ENCODE assay signal across 14 cellular contexts in genomic region chr9:89710689-89711088, GRCh38.
DNase-seq lines count a peak whose midpoint lies in the region; ATAC-seq, FAIRE-seq and TF ChIP-seq lines count a peak whose summit lies in the region.
"Had no signal": no experiment of that assay in that cellular context is flagged by ENCODE, and none has a peak within 500 bp of the region (broad histone marks: within the 10 kb centered on the region; RNA-seq: fewer than 3 reads in every experiment).

No MANE protein-coding gene starts in this region.

- H3K4me2 ChIP-seq in GM12878 (ENCODE audit: control insufficient read depth, insufficient read depth), result no peak overlapping the region

- H3K4me3 Mint-ChIP-seq in CD4-positive, alpha-beta memory T cell, result no peak overlapping the region

- POLR2A ChIA-PET in GM12878 (lab: Charles Lee), result interaction anchor here (0.5 to 1.1 kb wide), 3 partner anchors 9 to 331 kb away, joined by 3 to 5 read pairs (median 4); no protein-coding TSS in a partner anchor
- POLR2A ChIA-PET in CD4-positive, alpha-beta memory T cell (lab: Charles Lee; ENCODE audit: partially characterized antibody), result no interaction called here

- SMC1A ChIA-PET in GM12878 (lab: Charles Lee; ENCODE audit: uncharacterized antibody, unreplicated experiment), result interaction anchor here (0.9 to 1.9 kb wide), 4 partner anchors 9 to 33 kb away, joined by 3 to 7 read pairs (median 5); no protein-coding TSS in a partner anchor

- WGBS in GM12878 (ENCODE audit: insufficient coverage, insufficient replicate concordance, low lambda C conversion rate, missing lambda C conversion rate), result 43% methylated on average over 7 of the region's 7 CpGs

- H3K27ac ChIP-seq in GM12878 (ENCODE audit: control insufficient read depth, insufficient read depth), result no peak overlapping the region
- peak overlapping the region; percentile 23 to 26 for H3K27ac ChIP-seq in mucosa of rectum (ENCODE audit: low read depth in 2 of 2, low read length in 2 of 2)
- H3K27ac ChIP-seq in CD4-positive, alpha-beta memory T cell (ENCODE audit: low read depth, low read length), result no peak overlapping the region

- H3K36me3 ChIP-seq in GM12878 (ENCODE audit: control insufficient read depth in 2 of 2, insufficient read depth in 2 of 2, low read length in 1 of 2) (no peaks in the 10 kb centered on the region), mucosa of rectum (ENCODE audit: control insufficient read depth in 2 of 2, insufficient read depth in 2 of 2, low read length in 2 of 2) (no peaks in the 10 kb centered on the region)
- no peaks in the 10 kb centered on the region for H3K36me3 ChIP-seq in CD4-positive, alpha-beta memory T cell (ENCODE audit: insufficient read depth, low read length)

- intact Hi-C loops in GM12878 (cut with micrococcal nuclease; ENCODE audit: unreplicated experiment), result no loop called here
- intact Hi-C loops in CD4-positive, alpha-beta memory T cell (cut with micrococcal nuclease), result loop anchor here (10.0 kb wide), 1 partner anchor 54 kb away; no protein-coding TSS in a partner anchor

- H3K27me3 ChIP-seq in GM12878 (replicated peaks in 1 of 2; ENCODE audit: control insufficient read depth in 2 of 2, insufficient read depth in 2 of 2, low read length in 1 of 2) (no peaks in the 10 kb centered on the region), mucosa of rectum (ENCODE audit: control insufficient read depth in 2 of 2, insufficient read depth in 2 of 2, low read length in 2 of 2) (no peaks in the 10 kb centered on the region)
- H3K27me3 ChIP-seq in CD4-positive, alpha-beta memory T cell (ENCODE audit: insufficient read depth, low read length), result no peaks in the 10 kb centered on the region

- H3K4me3 ChIP-seq in GM12878 (no peak overlapping the region), mucosa of rectum (ENCODE audit: low read length in 2 of 2) (no peak overlapping the region)
- H3K4me3 ChIP-seq in CD4-positive, alpha-beta memory T cell (ENCODE audit: low read length in 2 of 2), result no peak overlapping the region

- H3K9me3 ChIP-seq in GM12878 (replicated peaks; ENCODE audit: control insufficient read depth, insufficient read depth, low read length) (no peaks in the 10 kb centered on the region), mucosa of rectum (ENCODE audit: control insufficient read depth in 2 of 2, low read length in 2 of 2) (no peaks in the 10 kb centered on the region)
- H3K9me3 ChIP-seq in CD4-positive, alpha-beta memory T cell (ENCODE audit: control insufficient read depth in 1 of 2, low read length in 2 of 2), result no peaks in the 10 kb centered on the region

- DNase-seq in A172 (ENCODE audit: low spot score) (peak; percentile 78), H4 (ENCODE audit: low spot score) (peak; percentile 50), GM12878 (ENCODE audit: low read depth, low spot score) (no peak), UCSD-AML1 (lab: John Stamatoyannopoulos, UW; ENCODE audit: unreplicated experiment) (no peak)
- DNase-seq in CD4-positive, alpha-beta memory T cell, result no peak
- DNase-seq: activated T-cell treated with anti-CD3 and anti-CD28 coated beads, Interleukin-2, amount 50 U/mL, for 48 hours; amygdala; DND-41; NCI-H1105 had no signal

- no peak for TF ChIP-seq RAD21 in GM12878 (IDR thresholded peaks at IDR 0.05; ENCODE audit: insufficient read depth, low read depth, low read length)

- H3K9me3 Mint-ChIP-seq in CD4-positive, alpha-beta memory T cell, result peaks cover 0 to 2% (median 0%) of the 10 kb centered on the region in 8 donors

- no peaks in the 10 kb centered on the region for H4K20me1 ChIP-seq in GM12878 (ENCODE audit: control insufficient read depth, insufficient read depth)

- H3K4me1 ChIP-seq in GM12878 (ENCODE audit: control insufficient read depth, insufficient read depth, low read length) (peaks cover 13% of the 10 kb centered on the region; the same call in 1 of the 2 replicates), mucosa of rectum (ENCODE audit: control insufficient read depth in 2 of 2, insufficient read depth in 2 of 2, low read length in 2 of 2) (no peaks in the 10 kb centered on the region)
- H3K4me1 ChIP-seq in CD4-positive, alpha-beta memory T cell (ENCODE audit: insufficient read depth, low read length), result peaks cover 26% of the 10 kb centered on the region

- no peak for TF ChIP-seq CTCF in GM12878 (IDR thresholded peaks at IDR 0.05 in 2 of 3, conservative IDR thresholded peaks at IDR 0.05 in 1 of 3; ENCODE audit: control insufficient read depth in 2 of 3, extremely low read depth in 1 of 3, insufficient read depth in 1 of 3, low read depth in 3 of 3, low read length in 3 of 3)

- no peak overlapping the region for H3K9ac ChIP-seq in GM12878 (ENCODE audit: control insufficient read depth, insufficient read depth, low read length)
- no peak overlapping the region for H3K9ac ChIP-seq in mucosa of rectum (ENCODE audit: low read depth in 1 of 2, low read length in 2 of 2)

- ATAC-seq in GM12878, result no peak
- ATAC-seq in HG03039 (IDR thresholded peaks at IDR 0.05; ENCODE audit: unreplicated experiment), result no peak
- no peak for ATAC-seq in GM18868 (IDR thresholded peaks at IDR 0.05; ENCODE audit: unreplicated experiment)
- ATAC-seq: activated CD4-positive, CD25-positive, alpha-beta regulatory T cell treated with anti-CD3 and anti-CD28 coated beads, Interleukin-2, amount 50 U/mL, for 24 hours had no signal

- peaks cover 16 to 35% (median 22%) of the 10 kb centered on the region in 4 donors for H3K4me1 Mint-ChIP-seq in CD4-positive, alpha-beta memory T cell

- RAD21 ChIA-PET in GM12878 (lab: Charles Lee; ENCODE audit: unreplicated experiment), result interaction anchor here (1.7 kb wide), 1 partner anchor 33 kb away, joined by 4 read pairs; no protein-coding TSS in a partner anchor

- in situ Hi-C loops in GM12878 (cut with MboI), result no loop called here

- no peaks in the 10 kb centered on the region for H3K27me3 Mint-ChIP-seq in CD4-positive, alpha-beta memory T cell

- H3K79me2 ChIP-seq in GM12878 (ENCODE audit: control insufficient read depth, insufficient read depth, low read length), result no peaks in the 10 kb centered on the region

- H2AFZ ChIP-seq in GM12878 (ENCODE audit: control insufficient read depth, low read depth, low read length), result no peak overlapping the region

- H3K36me3 Mint-ChIP-seq in CD4-positive, alpha-beta memory T cell, result no peaks in the 10 kb centered on the region

- peak overlapping the region in 1 of 7 donors; percentile 4 for H3K27ac Mint-ChIP-seq in CD4-positive, alpha-beta memory T cell

- BruUV-seq in GM12878 (replicated peaks; lab: Mats Ljungman, UMichigan), result no TSS peak

- TF ChIP-seq POLR2A in GM12878 (IDR thresholded peaks at IDR 0.05; ENCODE audit: low read depth, low read length), result no peak

- CTCF ChIA-PET in GM12878 (lab: Yijun Ruan, JAX), result interaction anchor here (0.8 to 1.7 kb wide), 2 partner anchors 8 to 21 kb away, joined by 3 to 7 read pairs; no protein-coding TSS in a partner anchor
- CTCF ChIA-PET in CD4-positive, alpha-beta memory T cell (lab: Charles Lee; ENCODE audit: partially characterized antibody), result interaction anchor here (1.1 kb wide), 1 partner anchor 20 kb away, joined by 4 read pairs; no protein-coding TSS in a partner anchor

- TF ChIP-seq EP300 in GM12878 (IDR thresholded peaks at IDR 0.05; ENCODE audit: borderline replicate concordance in 1 of 2, control insufficient read depth in 1 of 2, low read depth in 2 of 2, low read length in 2 of 2), result no peak

- no peak for FAIRE-seq in GM12878 (lab: Jason Lieb, UNC)
- FAIRE-seq: islet of Langerhans had no signal

TF ChIP-seq in GM12878, 131 proteins besides CTCF, POLR2A, EP300 and RAD21:
- TF ChIP-seq TCF7 (IDR thresholded peaks at IDR 0.05; ENCODE audit: borderline replicate concordance), result no peak
- no peak for TF ChIP-seq YY1 (IDR thresholded peaks at IDR 0.05; ENCODE audit: low read depth, low read length)
- TF ChIP-seq SPI1 (IDR thresholded peaks at IDR 0.05; ENCODE audit: borderline replicate concordance, insufficient read depth, low read depth, low read length), result peak; percentile 45; the same call in 1 of the 2 replicates
- no peak for TF ChIP-seq DPF2 (IDR thresholded peaks at IDR 0.05)
- no peak for TF ChIP-seq MYC (IDR thresholded peaks at IDR 0.05; ENCODE audit: insufficient read depth, insufficient read length, insufficient replicate concordance, low read length, severe bottlenecking)
- no peak for TF ChIP-seq FOXK2 (IDR thresholded peaks at IDR 0.05)
- no peak for TF ChIP-seq ZNF207 (IDR thresholded peaks at IDR 0.05; ENCODE audit: borderline replicate concordance)
- TF ChIP-seq HDGF (IDR thresholded peaks at IDR 0.05), result no peak
- no peak for TF ChIP-seq ZBED1 (IDR thresholded peaks at IDR 0.05; ENCODE audit: borderline replicate concordance)

Comparison
In these comparisons a context has a peak if more than half of its experiments do, and no peak if none do; other contexts are left out.
1. DNase-seq: peak in A172 (single experiment) and H4 (single experiment); none in GM12878 (single experiment), UCSD-AML1 (single experiment) and CD4-positive, alpha-beta memory T cell (0 of 5).
2. H3K27ac ChIP-seq: peak in mucosa of rectum (2 of 2); none in GM12878 (single experiment) and CD4-positive, alpha-beta memory T cell (single experiment).